ENCODE assay signal across 11 cellular contexts in genomic region chr11:112795896-112796686, GRCh38.
DNase-seq lines count a peak whose midpoint lies in the region; ATAC-seq and TF ChIP-seq lines count a peak whose summit lies in the region.
"Had no signal": no experiment of that assay in that cellular context is flagged by ENCODE, and none has a peak within 500 bp of the region (broad histone marks: within the 10 kb centered on the region; RNA-seq: fewer than 3 reads in every experiment).

No MANE protein-coding gene starts in this region.

- DNase-seq in Right ventricle myocardium inferior (ENCODE audit: missing footprints) = no peak
- no peak for DNase-seq in cardiac septum (ENCODE audit: low spot score)
- DNase-seq in glutamatergic neuron = no peak
- DNase-seq in nephron progenitor cell = peak; percentile 69
- DNase-seq in aorta = peak in 1 of 2 donors; percentile 60
- no peak for DNase-seq in DMS114 treated with DMSO at 0.1 percent for 48 hours (lab: John Stamatoyannopoulos, UW; ENCODE audit: unreplicated experiment)
- DNase-seq in spleen = no peak

- H3K9me3 Mint-ChIP-seq in glutamatergic neuron (ENCODE audit: unreplicated experiment) = peaks cover 9% of the 10 kb centered on the region
- H3K9me3 Mint-ChIP-seq in nephron progenitor cell = no peaks in the 10 kb centered on the region
- H3K9me3 Mint-ChIP-seq: activated T-helper 1 cell treated with anti-CD3 and anti-CD28 coated beads, Interleukin-12 subunit alpha, Interleukin-12 subunit beta, Interleukin-2, Interleukin-4 antibody, amounts not matched to agents 30 ng/mL and 10 ng/mL and 1 ng/mL, durations not matched to agents 14 hours and 24 hours and 36 hours; T-cell had no signal

- no peak for TF ChIP-seq CTCF in glutamatergic neuron (IDR thresholded peaks at IDR 0.05; ENCODE audit: partially characterized antibody, unreplicated experiment)
- TF ChIP-seq CTCF in nephron progenitor cell (IDR thresholded peaks at IDR 0.05) = no peak
- no peak for TF ChIP-seq CTCF in spleen (IDR thresholded peaks at IDR 0.05 in 8 of 11, conservative IDR thresholded peaks at IDR 0.05 in 3 of 11)

- intact Hi-C loops in Right ventricle myocardium inferior (cut with DNase I) = loop anchor here (5.0 kb wide), 2 partner anchors 166 to 209 kb away; partner anchors contain the start of gene NCAM1
- intact Hi-C loops in cardiac septum (cut with DNase I) = loop anchor here (5.0 kb wide), 1 partner anchor 166 kb away; the partner anchor contains the start of gene NCAM1
- intact Hi-C loops in aorta (cut with DNase I) = loop anchor here (5.0 to 10.0 kb wide), 6 partner anchors 169 to 501 kb away; partner anchors contain the start of gene NCAM1 (in 1 of the 2)
- intact Hi-C loops in spleen (cut with DNase I; ENCODE audit: low total_unique reads) = no loop called here

- peak overlapping the region in 1 of 2 donors; percentile 22 for H3K27ac ChIP-seq in aorta (ENCODE audit: low read depth in 1 of 2, low read length in 2 of 2)
- no peak overlapping the region for H3K27ac ChIP-seq in spleen
- H3K27ac ChIP-seq: brain microvascular endothelial cell had no signal

- H3K4me1 ChIP-seq in aorta (ENCODE audit: control insufficient read depth in 1 of 2, insufficient read depth in 2 of 2, low read length in 2 of 2) (no peaks in the 10 kb centered on the region), spleen (no peaks in the 10 kb centered on the region)

- H3K36me3 ChIP-seq in aorta (ENCODE audit: control insufficient read depth in 1 of 2, insufficient read depth in 2 of 2, low read length in 1 of 2) (no peaks in the 10 kb centered on the region), spleen (no peaks in the 10 kb centered on the region)
- H3K36me3 ChIP-seq: brain microvascular endothelial cell had no signal

- 33 to 47% methylated on average over 17 of the region's 17 CpGs for WGBS in aorta, 2 donors
- 61 to 74% (median 65%) methylated on average over 13 to 17 of the region's 17 CpGs for WGBS in spleen, 5 donors

- peak overlapping the region; percentile 25 for H3K4me3 Mint-ChIP-seq in glutamatergic neuron (ENCODE audit: unreplicated experiment)
- peak overlapping the region; percentile 52 for H3K4me3 Mint-ChIP-seq in nephron progenitor cell
- H3K4me3 Mint-ChIP-seq: activated T-helper 1 cell treated with anti-CD3 and anti-CD28 coated beads, Interleukin-12 subunit alpha, Interleukin-12 subunit beta, Interleukin-2, Interleukin-4 antibody, amounts not matched to agents 30 ng/mL and 10 ng/mL and 1 ng/mL, durations not matched to agents 14 hours and 24 hours and 36 hours; T-cell had no signal

- ATAC-seq in Right ventricle myocardium inferior = peak; percentile 79
- peak; percentile 36 for ATAC-seq in aorta (ENCODE audit: low FRiP score)
- no peak for ATAC-seq in GM18868 (IDR thresholded peaks at IDR 0.05; ENCODE audit: unreplicated experiment)
- ATAC-seq: T-cell had no signal

- peaks cover 10% of the 10 kb centered on the region for H3K27me3 Mint-ChIP-seq in glutamatergic neuron (ENCODE audit: unreplicated experiment)
- H3K27me3 Mint-ChIP-seq in nephron progenitor cell (ENCODE audit: low read depth, poor library complexity) = peaks cover 19% of the 10 kb centered on the region

- H3K4me3 ChIP-seq in aorta (ENCODE audit: low read length in 2 of 2) (no peak overlapping the region), spleen (no peak overlapping the region)

- H3K27ac Mint-ChIP-seq in glutamatergic neuron (ENCODE audit: unreplicated experiment) (peak overlapping the region; percentile 80), nephron progenitor cell (peak overlapping the region; percentile 99)
- H3K27ac Mint-ChIP-seq: activated T-helper 1 cell treated with anti-CD3 and anti-CD28 coated beads, Interleukin-12 subunit alpha, Interleukin-12 subunit beta, Interleukin-2, Interleukin-4 antibody, amounts not matched to agents 30 ng/mL and 10 ng/mL and 1 ng/mL, durations not matched to agents 14 hours and 24 hours and 36 hours; T-cell had no signal

- H3K4me1 Mint-ChIP-seq in glutamatergic neuron (ENCODE audit: low read depth, unreplicated experiment) (peaks cover 63% of the 10 kb centered on the region), nephron progenitor cell (peaks cover 82% of the 10 kb centered on the region)

- no peak for TF ChIP-seq POLR2A in spleen (IDR thresholded peaks at IDR 0.05)

- H3K36me3 Mint-ChIP-seq in glutamatergic neuron (ENCODE audit: unreplicated experiment) (peaks cover 3% of the 10 kb centered on the region), nephron progenitor cell (ENCODE audit: low read depth) (no peaks in the 10 kb centered on the region)
- H3K36me3 Mint-ChIP-seq: T-cell had no signal

- H3K9me3 ChIP-seq in aorta (ENCODE audit: control insufficient read depth, low read length) (no peaks in the 10 kb centered on the region), spleen (no peaks in the 10 kb centered on the region)

- H3K27me3 ChIP-seq in aorta (ENCODE audit: control insufficient read depth in 1 of 2, insufficient read depth in 2 of 2, low read length in 1 of 2) (no peaks in the 10 kb centered on the region), spleen (replicated peaks in 1 of 7) (no peaks in the 10 kb centered on the region)
- H3K27me3 ChIP-seq: brain microvascular endothelial cell had no signal
